8 cellular contexts compared by ENCODE assay signal in genomic region chr14:81625343-81625742, GRCh38.
A peak's percentile ranks its signal among the peaks of the same experiment; 100 is the strongest.
DNase-seq lines count a peak whose midpoint lies in the region; ATAC-seq and TF ChIP-seq lines count a peak whose summit lies in the region.

No MANE protein-coding gene starts in this region.

- H3K4me3 ChIP-seq in Caco-2 (ENCODE audit: low read depth, low read length), result no peak overlapping the region
- no peak overlapping the region for H3K4me3 ChIP-seq in coronary artery

- DNase-seq in Caco-2 (peak in 1 of 2 experiments; percentile 5), NCI-H748 (lab: John Stamatoyannopoulos, UW; ENCODE audit: unreplicated experiment) (peak; percentile 71), coronary artery (ENCODE audit: low spot score) (no peak), renal cortical epithelial cell (ENCODE audit: low read depth) (peak; percentile 58)

- no peak overlapping the region for H3K27ac Mint-ChIP-seq in Caco-2 (ENCODE audit: unreplicated experiment)

- intact Hi-C loops in Caco-2 (cut with micrococcal nuclease; ENCODE audit: unreplicated experiment), result loop anchor here (1.0 to 5.0 kb wide), 4 partner anchors 85 to 742 kb away; no protein-coding TSS in a partner anchor

- no peaks in the 10 kb centered on the region for H3K4me1 ChIP-seq in Caco-2

- H3K27ac ChIP-seq in coronary artery, result no peak overlapping the region

- no peaks in the 10 kb centered on the region for H3K9me3 Mint-ChIP-seq in Caco-2 (ENCODE audit: unreplicated experiment)

- ATAC-seq in HG03432 (IDR thresholded peaks at IDR 0.05; ENCODE audit: unreplicated experiment) (peak; percentile 54), GM18861 (IDR thresholded peaks at IDR 0.05; ENCODE audit: unreplicated experiment) (no peak), GM21576 (IDR thresholded peaks at IDR 0.05; ENCODE audit: unreplicated experiment) (no peak), GM19455 (IDR thresholded peaks at IDR 0.05; ENCODE audit: unreplicated experiment) (no peak)

- H3K4me1 Mint-ChIP-seq in Caco-2 (ENCODE audit: low read depth, unreplicated experiment), result no peaks in the 10 kb centered on the region

- POLR2A ChIA-PET in Caco-2 (lab: Charles Lee), result no interaction called here

- no peaks in the 10 kb centered on the region for H3K36me3 Mint-ChIP-seq in Caco-2 (ENCODE audit: insufficient read depth, unreplicated experiment)

- TF ChIP-seq CTCF in Caco-2 (IDR thresholded peaks at IDR 0.05; ENCODE audit: insufficient read depth in 1 of 2, low read depth in 1 of 2, low read length in 1 of 2, severe bottlenecking in 1 of 2, unreplicated experiment in 1 of 2), result peak; percentile 25 to 44
- TF ChIP-seq CTCF in coronary artery (IDR thresholded peaks at IDR 0.05), result peak; percentile 32

- no peak overlapping the region for H3K4me3 Mint-ChIP-seq in Caco-2 (ENCODE audit: unreplicated experiment)

- BruUV-seq in Caco-2 (replicated peaks; lab: Mats Ljungman, UMichigan), result no TSS peak

- no peaks in the 10 kb centered on the region for H3K27me3 ChIP-seq in Caco-2 (replicated peaks; ENCODE audit: control insufficient read depth, insufficient read depth, low read length)

- CTCF ChIA-PET in Caco-2 (lab: Charles Lee), result interaction anchor here (0.5 to 1.7 kb wide), 6 partner anchors 9 to 113 kb away, joined by 3 to 11 read pairs (median 5); no protein-coding TSS in a partner anchor

- H3K36me3 ChIP-seq in Caco-2 (ENCODE audit: control insufficient read depth, insufficient read depth, low read length), result no peaks in the 10 kb centered on the region

- peaks cover 13% of the 10 kb centered on the region for H3K27me3 Mint-ChIP-seq in Caco-2 (ENCODE audit: insufficient read depth, unreplicated experiment)

- no peaks in the 10 kb centered on the region for H3K9me3 ChIP-seq in Caco-2
